ENCODE assay signal across 8 cellular contexts in the genomic region with DNA sequence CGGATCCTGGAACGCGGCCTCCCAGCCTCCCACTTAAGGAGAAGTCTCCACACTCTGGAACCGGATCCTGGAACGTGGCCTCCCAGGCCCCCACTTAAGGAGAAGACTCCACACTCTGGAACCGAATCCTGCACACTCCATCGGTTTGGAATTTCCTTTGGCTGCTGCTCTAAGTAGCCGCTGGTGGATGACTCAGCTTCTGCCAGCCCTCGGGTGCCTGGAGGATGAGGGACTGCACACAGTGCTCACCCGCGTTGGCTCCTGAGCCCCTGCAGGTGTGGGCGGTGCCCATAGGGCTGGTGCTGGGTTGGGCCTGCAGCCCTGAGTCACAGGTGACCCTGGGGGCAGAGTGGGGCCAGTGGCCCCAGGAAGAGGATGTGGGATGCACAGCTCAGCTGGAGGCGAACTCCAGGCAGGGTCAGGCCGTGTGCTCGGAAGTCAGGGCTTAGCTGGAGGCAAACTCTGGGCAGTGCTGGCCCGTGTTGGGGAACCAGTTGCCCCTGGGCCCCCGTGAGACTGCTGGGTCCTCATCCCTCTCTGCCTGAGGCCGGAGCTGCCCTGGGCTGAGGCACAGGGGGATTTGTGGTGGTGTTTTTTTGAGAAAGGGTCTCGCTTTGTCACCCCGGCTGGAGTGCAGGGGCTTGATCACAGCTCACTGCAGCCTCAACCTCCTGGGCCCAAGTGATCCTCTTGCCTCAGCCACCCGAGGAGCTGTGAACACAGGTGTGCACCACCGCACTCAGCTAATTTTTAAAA. TPM values are rescaled to one million over a fixed set of nuclear protein-coding genes. Genes with fewer than 3 reads are reported as not detected.
DNase-seq lines count a peak whose midpoint lies in the region; ATAC-seq, FAIRE-seq and TF ChIP-seq lines count a peak whose summit lies in the region.

No MANE protein-coding gene starts in this region.

- H3K36me3 Mint-ChIP-seq in T-cell, result peaks cover 3% of the 10 kb centered on the region

- H3K27me3 Mint-ChIP-seq in T-cell, result no peaks in the 10 kb centered on the region

- TF ChIP-seq CTCF in astrocyte of the cerebellum (IDR thresholded peaks at IDR 0.05; ENCODE audit: low read depth, low read length, missing control alignments) (no peak), suprapubic skin (IDR thresholded peaks at IDR 0.05) (no peak)

- no peak for FAIRE-seq in GM12892 (lab: Jason Lieb, UNC)

- peaks cover 0 to 4% (median 3%) of the 10 kb centered on the region in 3 donors for H3K4me1 Mint-ChIP-seq in T-cell

- no peaks in the 10 kb centered on the region for H3K9me3 Mint-ChIP-seq in T-cell

- H3K36me3 ChIP-seq in suprapubic skin, result peaks cover 25% of the 10 kb centered on the region

- no peak for ATAC-seq in T-cell (replicated peaks in 1 of 4)

- POLR2A ChIA-PET in T-cell (lab: Charles Lee), result no interaction called here

- in situ Hi-C loops in astrocyte of the cerebellum (cut with HindIII; ENCODE audit: low sequenced_read_pairs), result no loop called here

- DNase-seq in HT1080 (ENCODE audit: low read depth) (peak; percentile 100), astrocyte of the cerebellum (ENCODE audit: low read depth) (peak; percentile 83), islet precursor cell (peak; percentile 99), suprapubic skin (ENCODE audit: low spot score in 2 of 2) (peak in 1 of 2 donors; percentile 83), NCI-H510A treated with DMSO at 0.1 percent for 48 hours (lab: John Stamatoyannopoulos, UW) (no peak), NOMO-1 treated with dmso at 0.1 percent for 144 hours (lab: John Stamatoyannopoulos, UW; ENCODE audit: unreplicated experiment) (no peak), GM12892 (ENCODE audit: insufficient read length) (no peak), T-cell (no peak)

- peaks cover 54% of the 10 kb centered on the region for H3K4me1 ChIP-seq in suprapubic skin

- no peaks in the 10 kb centered on the region for H3K9me3 ChIP-seq in suprapubic skin

- H3K4me3 Mint-ChIP-seq in T-cell, result no peak overlapping the region

- CTCF ChIA-PET in T-cell (lab: Charles Lee), result no interaction called here

- TF ChIP-seq POLR2A in suprapubic skin (IDR thresholded peaks at IDR 0.05) (no peak), GM12892 (IDR thresholded peaks at IDR 0.05; ENCODE audit: low read depth, low read length) (no peak)

- no peak overlapping the region for H3K4me3 ChIP-seq in astrocyte of the cerebellum (ENCODE audit: low read depth, low read length)
- H3K4me3 ChIP-seq in suprapubic skin, result no peak overlapping the region

- H3K27ac ChIP-seq in suprapubic skin, result peak overlapping the region; percentile 84

- TF ChIP-seq EP300 in suprapubic skin (IDR thresholded peaks at IDR 0.05), result no peak

- 3% methylated on average over 7 of the region's 22 CpGs for WGBS in suprapubic skin

- no peak overlapping the region for H3K27ac Mint-ChIP-seq in T-cell

- no peaks in the 10 kb centered on the region for H3K27me3 ChIP-seq in suprapubic skin

RNA-seq across cellular contexts. Expression of a gene that starts 13.9 kb away (rescaled TPM):
- 5.9 and 7.2 TPM in 2 replicates for total RNA-seq in HT1080 (2014; rRNA removed; shearing (Covaris generic))
- 3.0 and 3.7 TPM in 2 replicates for polyA plus RNA-seq in HT1080 (2015; cell fraction: cytosol; rRNA removed)
- polyA plus RNA-seq in HT1080 (2015; cell fraction: nucleus; rRNA removed), result 16.0 and 16.9 TPM in 2 replicates
- total RNA-seq in suprapubic skin (10 to 100 TPM in 2 of 4 donors, 1 to 10 TPM in 2; 2.1 to 16.1 (median 11.1) TPM), T-cell (1 to 10 TPM in 2 of 5 donors, under 1 TPM in 2, not detected in 1; 0.37 to 1.5 (median 0.91) TPM)
- not detected for polyA plus RNA-seq in GM12892 (2012; ENCODE audit: missing spikeins)

RNA-seq across cellular contexts. Expression of a gene that starts 24.4 kb away (rescaled TPM):
- 13.1 and 19.3 TPM in 2 replicates for total RNA-seq in HT1080 (2014; rRNA removed; shearing (Covaris generic))
- 9.5 and 10.4 TPM in 2 replicates for polyA plus RNA-seq in HT1080 (2015; cell fraction: cytosol; rRNA removed)
- 42.3 and 42.4 TPM in 2 replicates for polyA plus RNA-seq in HT1080 (2015; cell fraction: nucleus; rRNA removed)
- total RNA-seq in suprapubic skin (10 to 100 TPM in 2 of 4 donors, 1 to 10 TPM in 2; 6.9 to 26.6 (median 13.9) TPM), T-cell (10 to 100 TPM; 30.7 to 41.6 (median 36.8) TPM)
- 10.9 TPM for polyA plus RNA-seq in GM12892 (2012; ENCODE audit: missing spikeins)

RNA-seq across cellular contexts. Expression of a gene that starts 25.2 kb away (rescaled TPM):
- total RNA-seq in HT1080 (2014; rRNA removed; shearing (Covaris generic)), result 44.6 and 46.2 TPM in 2 replicates
- 38.2 and 45.5 TPM in 2 replicates for polyA plus RNA-seq in HT1080 (2015; cell fraction: cytosol; rRNA removed)
- polyA plus RNA-seq in HT1080 (2015; cell fraction: nucleus; rRNA removed), result 65.3 and 73.6 TPM in 2 replicates
- total RNA-seq in suprapubic skin, result 10 to 100 TPM; 22.1 to 31.9 (median 27.6) TPM
- polyA plus RNA-seq in GM12892 (2012; ENCODE audit: missing spikeins), result 14.8 TPM
- 100 to 1,000 TPM in 2 of 5 donors, 10 to 100 TPM in 3; 58.5 to 102 (median 99.5) TPM for total RNA-seq in T-cell

RNA-seq across cellular contexts. Expression of a gene that starts 25.3 kb away (rescaled TPM):
- 29.1 and 29.6 TPM in 2 replicates for total RNA-seq in HT1080 (2014; rRNA removed; shearing (Covaris generic))
- 20.5 and 31.2 TPM in 2 replicates for polyA plus RNA-seq in HT1080 (2015; cell fraction: cytosol; rRNA removed)
- polyA plus RNA-seq in HT1080 (2015; cell fraction: nucleus; rRNA removed), result 61.6 and 64.7 TPM in 2 replicates
- 10 to 100 TPM; 21.7 to 25.8 (median 23.3) TPM for total RNA-seq in suprapubic skin
- polyA plus RNA-seq in GM12892 (2012; ENCODE audit: missing spikeins), result 8.6 TPM
- 10 to 100 TPM; 42.7 to 71.0 (median 59.0) TPM for total RNA-seq in T-cell

RNA-seq across cellular contexts. Expression of a gene that starts 29.3 kb away (rescaled TPM):
- 30.9 and 33.2 TPM in 2 replicates for total RNA-seq in HT1080 (2014; rRNA removed; shearing (Covaris generic))
- polyA plus RNA-seq in HT1080 (2015; cell fraction: cytosol; rRNA removed), result 60.5 and 67.9 TPM in 2 replicates
- polyA plus RNA-seq in HT1080 (2015; cell fraction: nucleus; rRNA removed), result 77.6 and 79.0 TPM in 2 replicates
- 10 to 100 TPM; 14.2 to 20.7 (median 17.0) TPM for total RNA-seq in suprapubic skin
- polyA plus RNA-seq in GM12892 (2012; ENCODE audit: missing spikeins), result 2.0 TPM
- total RNA-seq in T-cell, result 100 to 1,000 TPM in 3 of 5 donors, 10 to 100 TPM in 2; 92.9 to 121 (median 107) TPM

Comparison
In these comparisons a context has a peak if more than half of its experiments do, and no peak if none do; other contexts are left out.
1. DNase-seq: peak in HT1080 (single experiment), astrocyte of the cerebellum (single experiment) and islet precursor cell (single experiment); none in NCI-H510A treated with DMSO at 0.1 percent for 48 hours (single experiment), NOMO-1 treated with dmso at 0.1 percent for 144 hours (single experiment), GM12892 (single experiment) and T-cell (0 of 34).